ENCODE assay signal across 1 cellular context in genomic region chrY:15594179-15594578, GRCh38.
TF ChIP-seq lines count a peak whose summit lies in the region.

No MANE protein-coding gene starts in this region.

TF ChIP-seq in GM23338, 12 proteins besides CTCF, POLR2A, EP300 and RAD21 (continued from another document):
- TF ChIP-seq ZNF462 (CRISPR knock-in tag; IDR thresholded peaks at IDR 0.05), result no peak
- TF ChIP-seq ZNF114 (CRISPR knock-in tag; IDR thresholded peaks at IDR 0.05), result no peak
